In the genomic region with DNA sequence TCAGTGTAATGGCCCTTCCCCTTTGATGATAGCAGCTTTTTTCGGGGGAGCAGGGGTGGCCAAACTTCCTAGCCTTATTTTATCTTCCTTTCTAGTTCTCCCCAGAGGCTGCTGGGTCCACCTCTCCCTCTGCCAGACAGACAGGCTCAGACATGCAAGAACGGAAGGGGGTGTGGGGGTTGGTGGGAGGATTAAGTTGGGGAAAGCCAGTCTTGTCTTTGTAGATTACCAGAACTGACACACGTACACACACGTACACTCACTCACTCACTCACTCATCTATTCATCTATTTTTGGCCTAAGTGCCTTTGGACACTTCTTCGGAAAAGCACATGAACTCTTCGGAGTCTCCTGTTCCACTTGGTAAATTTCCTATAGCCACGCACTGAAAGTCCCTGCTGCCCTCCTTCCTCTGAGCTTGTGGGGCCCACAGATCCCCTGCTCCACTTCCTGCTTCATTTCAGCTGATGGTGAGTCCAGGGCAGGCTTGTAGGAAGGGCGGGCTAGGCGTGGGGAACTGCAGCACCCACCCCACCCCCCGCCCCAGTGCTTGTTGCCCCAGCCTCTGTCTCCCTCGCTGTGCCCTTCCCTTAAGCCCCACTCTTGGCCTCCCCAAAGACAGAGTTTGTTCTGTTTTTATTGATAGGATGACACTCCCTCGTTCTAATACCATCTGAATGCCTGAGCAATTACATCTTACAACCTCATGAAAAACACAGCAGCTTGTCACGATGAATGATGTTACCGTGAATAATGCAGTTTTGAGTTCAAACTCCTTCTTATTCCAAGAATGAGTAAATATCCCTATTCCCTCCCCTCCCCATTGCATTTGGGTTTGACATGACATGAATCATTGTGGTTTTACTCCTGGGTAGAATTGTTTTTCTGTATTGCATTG, we compare ENCODE assay signal across 1 cellular context.
TF ChIP-seq lines count a peak whose summit lies in the region.

No MANE protein-coding gene starts in this region.

TF ChIP-seq in K562, 482 proteins besides CTCF, POLR2A, EP300 and RAD21 (continued from another document and continues in another):
- TF ChIP-seq ZNF699 (CRISPR knock-in tag; IDR thresholded peaks at IDR 0.05; ENCODE audit: insufficient replicate concordance) (no peak), SMARCA4 (IDR thresholded peaks at IDR 0.05) (peak; percentile 46), KDM4B (IDR thresholded peaks at IDR 0.05; ENCODE audit: borderline replicate concordance in 2 of 2, low read depth in 1 of 2) (peak in 1 of 2 experiments; percentile 21; a peak in 1 of 4 replicates), ELF1 (tag; IDR thresholded peaks at IDR 0.05) (peak; percentile 80), SRSF1 (IDR thresholded peaks at IDR 0.05; ENCODE audit: low read depth, low read length) (no peak), CREBBP (IDR thresholded peaks at IDR 0.05; ENCODE audit: low read depth, low read length) (no peak), IRF9 (tag; IDR thresholded peaks at IDR 0.05) (no peak), TEAD1 (CRISPR knock-in tag; IDR thresholded peaks at IDR 0.05) (peak in 1 of 2 experiments; percentile 62; a peak in 1 of 4 replicates), ARID2 (IDR thresholded peaks at IDR 0.05) (0 out of 2 replicates have a peak, but pooled peaks have one; percentile 20), GATA2 (CRISPR knock-in tag; IDR thresholded peaks at IDR 0.05) (peak; percentile 50; the same call in 1 of the 2 replicates), RNF2 (IDR thresholded peaks at IDR 0.05) (peak; percentile 14; the same call in 1 of the 2 replicates), ETV1 (tag; conservative IDR thresholded peaks at IDR 0.05; ENCODE audit: low read depth) (peak; percentile 90), BRF2 (IDR thresholded peaks at IDR 0.05; ENCODE audit: borderline replicate concordance, insufficient read depth, insufficient read length) (no peak), ATF1 (CRISPR knock-in tag; IDR thresholded peaks at IDR 0.05) (no peak), ATF1 (tag; IDR thresholded peaks at IDR 0.05) (peak; percentile 52), ZNF740 (CRISPR knock-in tag; IDR thresholded peaks at IDR 0.05) (no peak; the same call in 1 of the 2 replicates), ZNF740 (tag; IDR thresholded peaks at IDR 0.05) (no peak), COPS2 (conservative IDR thresholded peaks at IDR 0.05) (no peak), ZBTB34 (CRISPR knock-in tag; IDR thresholded peaks at IDR 0.05) (no peak), GABPB2 (CRISPR knock-in tag; conservative IDR thresholded peaks at IDR 0.05) (no peak), SMARCA5 (IDR thresholded peaks at IDR 0.05) (no peak), MBD2 (IDR thresholded peaks at IDR 0.05; ENCODE audit: borderline replicate concordance, low read depth) (0 out of 2 replicates have a peak, but pooled peaks have one; percentile 42), ARID1B (IDR thresholded peaks at IDR 0.05) (peak; percentile 73), SIN3B (IDR thresholded peaks at IDR 0.05; ENCODE audit: low read depth) (no peak), NRF1 (conservative IDR thresholded peaks at IDR 0.05 in 1 of 2, IDR thresholded peaks at IDR 0.05 in 1 of 2) (0 out of 4 replicates have a peak, but pooled peaks of 1 of the 2 experiments have one; percentile 2), POLR2H (tag; IDR thresholded peaks at IDR 0.05; ENCODE audit: low read depth) (peak; percentile 74), ZBTB7A (IDR thresholded peaks at IDR 0.05; ENCODE audit: borderline replicate concordance, control insufficient read depth, low read depth, low read length) (no peak; the same call in 1 of the 2 replicates)
- TF ChIP-seq, protein P1, sequence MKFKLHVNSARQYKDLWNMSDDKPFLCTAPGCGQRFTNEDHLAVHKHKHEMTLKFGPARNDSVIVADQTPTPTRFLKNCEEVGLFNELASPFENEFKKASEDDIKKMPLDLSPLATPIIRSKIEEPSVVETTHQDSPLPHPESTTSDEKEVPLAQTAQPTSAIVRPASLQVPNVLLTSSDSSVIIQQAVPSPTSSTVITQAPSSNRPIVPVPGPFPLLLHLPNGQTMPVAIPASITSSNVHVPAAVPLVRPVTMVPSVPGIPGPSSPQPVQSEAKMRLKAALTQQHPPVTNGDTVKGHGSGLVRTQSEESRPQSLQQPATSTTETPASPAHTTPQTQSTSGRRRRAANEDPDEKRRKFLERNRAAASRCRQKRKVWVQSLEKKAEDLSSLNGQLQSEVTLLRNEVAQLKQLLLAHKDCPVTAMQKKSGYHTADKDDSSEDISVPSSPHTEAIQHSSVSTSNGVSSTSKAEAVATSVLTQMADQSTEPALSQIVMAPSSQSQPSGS (CRISPR knock-in tag; IDR thresholded peaks at IDR 0.05): no peak
- TF ChIP-seq, protein P2, sequence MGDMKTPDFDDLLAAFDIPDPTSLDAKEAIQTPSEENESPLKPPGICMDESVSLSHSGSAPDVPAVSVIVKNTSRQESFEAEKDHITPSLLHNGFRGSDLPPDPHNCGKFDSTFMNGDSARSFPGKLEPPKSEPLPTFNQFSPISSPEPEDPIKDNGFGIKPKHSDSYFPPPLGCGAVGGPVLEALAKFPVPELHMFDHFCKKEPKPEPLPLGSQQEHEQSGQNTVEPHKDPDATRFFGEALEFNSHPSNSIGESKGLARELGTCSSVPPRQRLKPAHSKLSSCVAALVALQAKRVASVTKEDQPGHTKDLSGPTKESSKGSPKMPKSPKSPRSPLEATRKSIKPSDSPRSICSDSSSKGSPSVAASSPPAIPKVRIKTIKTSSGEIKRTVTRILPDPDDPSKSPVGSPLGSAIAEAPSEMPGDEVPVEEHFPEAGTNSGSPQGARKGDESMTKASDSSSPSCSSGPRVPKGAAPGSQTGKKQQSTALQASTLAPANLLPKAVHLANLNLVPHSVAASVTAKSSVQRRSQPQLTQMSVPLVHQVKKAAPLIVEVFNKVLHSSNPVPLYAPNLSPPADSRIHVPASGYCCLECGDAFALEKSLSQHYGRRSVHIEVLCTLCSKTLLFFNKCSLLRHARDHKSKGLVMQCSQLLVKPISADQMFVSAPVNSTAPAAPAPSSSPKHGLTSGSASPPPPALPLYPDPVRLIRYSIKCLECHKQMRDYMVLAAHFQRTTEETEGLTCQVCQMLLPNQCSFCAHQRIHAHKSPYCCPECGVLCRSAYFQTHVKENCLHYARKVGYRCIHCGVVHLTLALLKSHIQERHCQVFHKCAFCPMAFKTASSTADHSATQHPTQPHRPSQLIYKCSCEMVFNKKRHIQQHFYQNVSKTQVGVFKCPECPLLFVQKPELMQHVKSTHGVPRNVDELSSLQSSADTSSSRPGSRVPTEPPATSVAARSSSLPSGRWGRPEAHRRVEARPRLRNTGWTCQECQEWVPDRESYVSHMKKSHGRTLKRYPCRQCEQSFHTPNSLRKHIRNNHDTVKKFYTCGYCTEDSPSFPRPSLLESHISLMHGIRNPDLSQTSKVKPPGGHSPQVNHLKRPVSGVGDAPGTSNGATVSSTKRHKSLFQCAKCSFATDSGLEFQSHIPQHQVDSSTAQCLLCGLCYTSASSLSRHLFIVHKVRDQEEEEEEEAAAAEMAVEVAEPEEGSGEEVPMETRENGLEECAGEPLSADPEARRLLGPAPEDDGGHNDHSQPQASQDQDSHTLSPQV (IDR thresholded peaks at IDR 0.05): 0 out of 2 replicates have a peak, but pooled peaks have one; percentile 27
- TF ChIP-seq, protein P3, sequence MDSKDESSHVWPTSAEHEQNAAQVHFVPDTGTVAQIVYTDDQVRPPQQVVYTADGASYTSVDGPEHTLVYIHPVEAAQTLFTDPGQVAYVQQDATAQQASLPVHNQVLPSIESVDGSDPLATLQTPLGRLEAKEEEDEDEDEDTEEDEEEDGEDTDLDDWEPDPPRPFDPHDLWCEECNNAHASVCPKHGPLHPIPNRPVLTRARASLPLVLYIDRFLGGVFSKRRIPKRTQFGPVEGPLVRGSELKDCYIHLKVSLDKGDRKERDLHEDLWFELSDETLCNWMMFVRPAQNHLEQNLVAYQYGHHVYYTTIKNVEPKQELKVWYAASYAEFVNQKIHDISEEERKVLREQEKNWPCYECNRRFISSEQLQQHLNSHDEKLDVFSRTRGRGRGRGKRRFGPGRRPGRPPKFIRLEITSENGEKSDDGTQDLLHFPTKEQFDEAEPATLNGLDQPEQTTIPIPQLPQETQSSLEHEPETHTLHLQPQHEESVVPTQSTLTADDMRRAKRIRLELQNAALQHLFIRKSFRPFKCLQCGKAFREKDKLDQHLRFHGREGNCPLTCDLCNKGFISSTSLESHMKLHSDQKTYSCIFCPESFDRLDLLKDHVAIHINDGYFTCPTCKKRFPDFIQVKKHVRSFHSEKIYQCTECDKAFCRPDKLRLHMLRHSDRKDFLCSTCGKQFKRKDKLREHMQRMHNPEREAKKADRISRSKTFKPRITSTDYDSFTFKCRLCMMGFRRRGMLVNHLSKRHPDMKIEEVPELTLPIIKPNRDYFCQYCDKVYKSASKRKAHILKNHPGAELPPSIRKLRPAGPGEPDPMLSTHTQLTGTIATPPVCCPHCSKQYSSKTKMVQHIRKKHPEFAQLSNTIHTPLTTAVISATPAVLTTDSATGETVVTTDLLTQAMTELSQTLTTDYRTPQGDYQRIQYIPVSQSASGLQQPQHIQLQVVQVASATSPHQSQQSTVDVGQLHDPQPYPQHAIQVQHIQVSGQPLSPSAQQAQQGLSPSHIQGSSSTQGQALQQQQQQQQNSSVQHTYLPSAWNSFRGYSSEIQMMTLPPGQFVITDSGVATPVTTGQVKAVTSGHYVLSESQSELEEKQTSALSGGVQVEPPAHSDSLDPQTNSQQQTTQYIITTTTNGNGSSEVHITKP (IDR thresholded peaks at IDR 0.05; ENCODE audit: partially characterized antibody): peak; percentile 51
- TF ChIP-seq, protein P4, sequence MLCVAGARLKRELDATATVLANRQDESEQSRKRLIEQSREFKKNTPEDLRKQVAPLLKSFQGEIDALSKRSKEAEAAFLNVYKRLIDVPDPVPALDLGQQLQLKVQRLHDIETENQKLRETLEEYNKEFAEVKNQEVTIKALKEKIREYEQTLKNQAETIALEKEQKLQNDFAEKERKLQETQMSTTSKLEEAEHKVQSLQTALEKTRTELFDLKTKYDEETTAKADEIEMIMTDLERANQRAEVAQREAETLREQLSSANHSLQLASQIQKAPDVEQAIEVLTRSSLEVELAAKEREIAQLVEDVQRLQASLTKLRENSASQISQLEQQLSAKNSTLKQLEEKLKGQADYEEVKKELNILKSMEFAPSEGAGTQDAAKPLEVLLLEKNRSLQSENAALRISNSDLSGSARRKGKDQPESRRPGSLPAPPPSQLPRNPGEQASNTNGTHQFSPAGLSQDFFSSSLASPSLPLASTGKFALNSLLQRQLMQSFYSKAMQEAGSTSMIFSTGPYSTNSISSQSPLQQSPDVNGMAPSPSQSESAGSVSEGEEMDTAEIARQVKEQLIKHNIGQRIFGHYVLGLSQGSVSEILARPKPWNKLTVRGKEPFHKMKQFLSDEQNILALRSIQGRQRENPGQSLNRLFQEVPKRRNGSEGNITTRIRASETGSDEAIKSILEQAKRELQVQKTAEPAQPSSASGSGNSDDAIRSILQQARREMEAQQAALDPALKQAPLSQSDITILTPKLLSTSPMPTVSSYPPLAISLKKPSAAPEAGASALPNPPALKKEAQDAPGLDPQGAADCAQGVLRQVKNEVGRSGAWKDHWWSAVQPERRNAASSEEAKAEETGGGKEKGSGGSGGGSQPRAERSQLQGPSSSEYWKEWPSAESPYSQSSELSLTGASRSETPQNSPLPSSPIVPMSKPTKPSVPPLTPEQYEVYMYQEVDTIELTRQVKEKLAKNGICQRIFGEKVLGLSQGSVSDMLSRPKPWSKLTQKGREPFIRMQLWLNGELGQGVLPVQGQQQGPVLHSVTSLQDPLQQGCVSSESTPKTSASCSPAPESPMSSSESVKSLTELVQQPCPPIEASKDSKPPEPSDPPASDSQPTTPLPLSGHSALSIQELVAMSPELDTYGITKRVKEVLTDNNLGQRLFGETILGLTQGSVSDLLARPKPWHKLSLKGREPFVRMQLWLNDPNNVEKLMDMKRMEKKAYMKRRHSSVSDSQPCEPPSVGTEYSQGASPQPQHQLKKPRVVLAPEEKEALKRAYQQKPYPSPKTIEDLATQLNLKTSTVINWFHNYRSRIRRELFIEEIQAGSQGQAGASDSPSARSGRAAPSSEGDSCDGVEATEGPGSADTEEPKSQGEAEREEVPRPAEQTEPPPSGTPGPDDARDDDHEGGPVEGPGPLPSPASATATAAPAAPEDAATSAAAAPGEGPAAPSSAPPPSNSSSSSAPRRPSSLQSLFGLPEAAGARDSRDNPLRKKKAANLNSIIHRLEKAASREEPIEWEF (CRISPR knock-in tag; IDR thresholded peaks at IDR 0.05): no peak
- TF ChIP-seq, protein P5, sequence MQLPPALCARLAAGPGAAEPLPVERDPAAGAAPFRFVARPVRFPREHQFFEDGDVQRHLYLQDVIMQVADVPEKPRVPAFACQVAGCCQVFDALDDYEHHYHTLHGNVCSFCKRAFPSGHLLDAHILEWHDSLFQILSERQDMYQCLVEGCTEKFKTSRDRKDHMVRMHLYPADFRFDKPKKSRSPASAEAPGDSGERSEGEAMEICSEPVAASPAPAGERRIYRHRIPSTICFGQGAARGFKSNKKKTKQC (CRISPR knock-in tag; IDR thresholded peaks at IDR 0.05): 0 out of 2 replicates have a peak, but pooled peaks have one; percentile 72
